1 cellular context compared by ENCODE assay signal in the genomic region with DNA sequence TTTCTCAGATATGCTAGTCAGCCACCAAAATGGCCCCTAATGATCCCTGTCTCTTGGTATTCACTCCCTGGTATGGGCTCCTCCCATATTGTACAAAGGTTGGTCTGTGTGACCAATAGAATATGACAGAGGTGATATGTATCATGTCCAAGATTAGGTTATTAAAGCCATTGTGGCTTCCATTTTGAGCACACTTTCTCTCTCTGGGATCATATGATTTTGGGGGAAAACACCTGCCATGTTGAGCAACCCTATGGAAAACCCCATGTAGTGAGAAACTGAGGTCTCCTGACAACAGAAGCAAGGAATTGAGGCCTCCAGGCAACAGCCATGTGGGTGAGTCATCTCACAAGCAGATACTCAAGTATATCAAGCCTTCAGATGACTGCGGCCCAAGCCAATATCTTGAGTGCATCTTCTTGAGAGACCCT.
A peak's percentile ranks its signal among the peaks of the same experiment; 100 is the strongest.
TF ChIP-seq lines count a peak whose summit lies in the region.

No MANE protein-coding gene starts in this region.

TF ChIP-seq in GM12878, 131 proteins besides CTCF, POLR2A, EP300 and RAD21 (continued from another document):
- TF ChIP-seq, protein P1, sequence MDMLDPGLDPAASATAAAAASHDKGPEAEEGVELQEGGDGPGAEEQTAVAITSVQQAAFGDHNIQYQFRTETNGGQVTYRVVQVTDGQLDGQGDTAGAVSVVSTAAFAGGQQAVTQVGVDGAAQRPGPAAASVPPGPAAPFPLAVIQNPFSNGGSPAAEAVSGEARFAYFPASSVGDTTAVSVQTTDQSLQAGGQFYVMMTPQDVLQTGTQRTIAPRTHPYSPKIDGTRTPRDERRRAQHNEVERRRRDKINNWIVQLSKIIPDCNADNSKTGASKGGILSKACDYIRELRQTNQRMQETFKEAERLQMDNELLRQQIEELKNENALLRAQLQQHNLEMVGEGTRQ (IDR thresholded peaks at IDR 0.05; ENCODE audit: borderline replicate concordance, low read depth, low read length): no peak; the same call in 1 of the 2 replicates
- TF ChIP-seq KLF5 (IDR thresholded peaks at IDR 0.05; ENCODE audit: partially characterized antibody) (no peak), MYC (IDR thresholded peaks at IDR 0.05; ENCODE audit: insufficient read depth, insufficient read length, insufficient replicate concordance, low read length, severe bottlenecking) (no peak), NFIC (IDR thresholded peaks at IDR 0.05; ENCODE audit: low read depth, low read length) (peak; percentile 85), ELK1 (IDR thresholded peaks at IDR 0.05; ENCODE audit: low read depth, low read length) (no peak), RELA (IDR thresholded peaks at IDR 0.05; ENCODE audit: borderline replicate concordance, partially characterized antibody) (peak; percentile 92), NR2F1 (conservative IDR thresholded peaks at IDR 0.05) (0 out of 2 replicates have a peak, but pooled peaks have one; percentile 19), TAF1 (IDR thresholded peaks at IDR 0.05; ENCODE audit: borderline replicate concordance, low read depth, low read length) (no peak), MLLT1 (IDR thresholded peaks at IDR 0.05) (0 out of 2 replicates have a peak, but pooled peaks have one; percentile 18), RCOR1 (conservative IDR thresholded peaks at IDR 0.05; ENCODE audit: low read depth, low read length) (no peak), TARDBP (IDR thresholded peaks at IDR 0.05; ENCODE audit: borderline replicate concordance) (no peak), HSF1 (IDR thresholded peaks at IDR 0.05; ENCODE audit: low read depth, low read length) (no peak), ZSCAN29 (IDR thresholded peaks at IDR 0.05) (no peak), RAD51 (IDR thresholded peaks at IDR 0.05) (peak; percentile 42), TBL1XR1 (IDR thresholded peaks at IDR 0.05; ENCODE audit: low read depth, low read length) (no peak), REST (IDR thresholded peaks at IDR 0.05; ENCODE audit: low read depth, low read length) (no peak), CBFB (IDR thresholded peaks at IDR 0.05; ENCODE audit: low read depth) (no peak; the same call in 1 of the 2 replicates), PKNOX1 (IDR thresholded peaks at IDR 0.05) (0 out of 2 replicates have a peak, but pooled peaks have one; percentile 11), PBX3 (IDR thresholded peaks at IDR 0.05; ENCODE audit: insufficient replicate concordance, low read depth, low read length) (no peak), DPF2 (IDR thresholded peaks at IDR 0.05) (peak; percentile 41; the same call in 1 of the 2 replicates), HCFC1 (IDR thresholded peaks at IDR 0.05; ENCODE audit: low read length) (no peak), CREM (IDR thresholded peaks at IDR 0.05; ENCODE audit: low read depth) (peak; percentile 55; the same call in 1 of the 2 replicates), YY1 (IDR thresholded peaks at IDR 0.05; ENCODE audit: low read depth, low read length) (peak; percentile 83), RB1 (IDR thresholded peaks at IDR 0.05; ENCODE audit: borderline replicate concordance) (no peak), EGR1 (IDR thresholded peaks at IDR 0.05; ENCODE audit: borderline replicate concordance in 1 of 2, low read depth in 2 of 2, low read length in 2 of 2) (no peak), ZNF384 (IDR thresholded peaks at IDR 0.05; ENCODE audit: borderline replicate concordance, low read depth, low read length) (no peak), IKZF2 (IDR thresholded peaks at IDR 0.05) (peak; percentile 84 to 87), RUNX3 (IDR thresholded peaks at IDR 0.05; ENCODE audit: low read length) (peak; percentile 79), STAT1 (conservative IDR thresholded peaks at IDR 0.05) (no peak), ZNF24 (IDR thresholded peaks at IDR 0.05) (0 out of 2 replicates have a peak, but pooled peaks have one; percentile 32)
- TF ChIP-seq, protein P2, sequence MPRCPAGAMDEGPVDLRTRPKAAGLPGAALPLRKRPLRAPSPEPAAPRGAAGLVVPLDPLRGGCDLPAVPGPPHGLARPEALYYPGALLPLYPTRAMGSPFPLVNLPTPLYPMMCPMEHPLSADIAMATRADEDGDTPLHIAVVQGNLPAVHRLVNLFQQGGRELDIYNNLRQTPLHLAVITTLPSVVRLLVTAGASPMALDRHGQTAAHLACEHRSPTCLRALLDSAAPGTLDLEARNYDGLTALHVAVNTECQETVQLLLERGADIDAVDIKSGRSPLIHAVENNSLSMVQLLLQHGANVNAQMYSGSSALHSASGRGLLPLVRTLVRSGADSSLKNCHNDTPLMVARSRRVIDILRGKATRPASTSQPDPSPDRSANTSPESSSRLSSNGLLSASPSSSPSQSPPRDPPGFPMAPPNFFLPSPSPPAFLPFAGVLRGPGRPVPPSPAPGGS (IDR thresholded peaks at IDR 0.05; ENCODE audit: borderline replicate concordance, insufficient read depth, low read depth, low read length, poor library complexity, severe bottlenecking): peak; percentile 28
- TF ChIP-seq, protein P3, sequence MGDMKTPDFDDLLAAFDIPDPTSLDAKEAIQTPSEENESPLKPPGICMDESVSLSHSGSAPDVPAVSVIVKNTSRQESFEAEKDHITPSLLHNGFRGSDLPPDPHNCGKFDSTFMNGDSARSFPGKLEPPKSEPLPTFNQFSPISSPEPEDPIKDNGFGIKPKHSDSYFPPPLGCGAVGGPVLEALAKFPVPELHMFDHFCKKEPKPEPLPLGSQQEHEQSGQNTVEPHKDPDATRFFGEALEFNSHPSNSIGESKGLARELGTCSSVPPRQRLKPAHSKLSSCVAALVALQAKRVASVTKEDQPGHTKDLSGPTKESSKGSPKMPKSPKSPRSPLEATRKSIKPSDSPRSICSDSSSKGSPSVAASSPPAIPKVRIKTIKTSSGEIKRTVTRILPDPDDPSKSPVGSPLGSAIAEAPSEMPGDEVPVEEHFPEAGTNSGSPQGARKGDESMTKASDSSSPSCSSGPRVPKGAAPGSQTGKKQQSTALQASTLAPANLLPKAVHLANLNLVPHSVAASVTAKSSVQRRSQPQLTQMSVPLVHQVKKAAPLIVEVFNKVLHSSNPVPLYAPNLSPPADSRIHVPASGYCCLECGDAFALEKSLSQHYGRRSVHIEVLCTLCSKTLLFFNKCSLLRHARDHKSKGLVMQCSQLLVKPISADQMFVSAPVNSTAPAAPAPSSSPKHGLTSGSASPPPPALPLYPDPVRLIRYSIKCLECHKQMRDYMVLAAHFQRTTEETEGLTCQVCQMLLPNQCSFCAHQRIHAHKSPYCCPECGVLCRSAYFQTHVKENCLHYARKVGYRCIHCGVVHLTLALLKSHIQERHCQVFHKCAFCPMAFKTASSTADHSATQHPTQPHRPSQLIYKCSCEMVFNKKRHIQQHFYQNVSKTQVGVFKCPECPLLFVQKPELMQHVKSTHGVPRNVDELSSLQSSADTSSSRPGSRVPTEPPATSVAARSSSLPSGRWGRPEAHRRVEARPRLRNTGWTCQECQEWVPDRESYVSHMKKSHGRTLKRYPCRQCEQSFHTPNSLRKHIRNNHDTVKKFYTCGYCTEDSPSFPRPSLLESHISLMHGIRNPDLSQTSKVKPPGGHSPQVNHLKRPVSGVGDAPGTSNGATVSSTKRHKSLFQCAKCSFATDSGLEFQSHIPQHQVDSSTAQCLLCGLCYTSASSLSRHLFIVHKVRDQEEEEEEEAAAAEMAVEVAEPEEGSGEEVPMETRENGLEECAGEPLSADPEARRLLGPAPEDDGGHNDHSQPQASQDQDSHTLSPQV (IDR thresholded peaks at IDR 0.05): peak; percentile 88
